In the genomic region with DNA sequence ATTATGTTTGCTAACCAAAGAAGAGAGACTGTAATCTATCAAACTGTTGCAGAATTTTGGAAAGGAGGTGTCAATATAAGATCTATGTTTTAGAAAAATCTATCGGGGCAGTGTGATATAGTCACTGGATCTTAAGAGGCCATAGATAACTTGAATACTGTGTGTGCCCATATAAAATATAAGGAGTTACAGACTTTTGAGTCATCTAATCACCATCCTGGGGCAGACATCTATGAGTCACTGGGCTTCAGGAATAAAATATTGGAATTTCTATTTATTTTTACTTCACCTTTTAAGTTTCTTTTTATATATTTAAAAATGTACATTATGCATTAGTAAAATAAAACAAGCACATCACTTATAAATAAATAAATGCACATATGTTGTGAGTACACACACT, we compare ENCODE assay signal across 24 cellular contexts.
DNase-seq lines count a peak whose midpoint lies in the region; ATAC-seq and TF ChIP-seq lines count a peak whose summit lies in the region.
"Had no signal": no experiment of that assay in that cellular context is flagged by ENCODE, and none has a peak within 500 bp of the region (broad histone marks: within the 10 kb centered on the region; RNA-seq: fewer than 3 reads in every experiment).

No MANE protein-coding gene starts in this region.

- peak; percentile 4 for DNase-seq in AG08396 (ENCODE audit: low spot score)
- peak; percentile 35 for DNase-seq in HT1080 (ENCODE audit: low read depth)
- peak; percentile 9 for DNase-seq in amniotic epithelial cell (ENCODE audit: low read depth)
- peak in 1 of 2 donors; percentile 29 for DNase-seq in foreskin keratinocyte
- no peak for DNase-seq in spleen
- DNase-seq in uterus: no peak
- no peak for DNase-seq in OCI-M2 (lab: John Stamatoyannopoulos, UW; ENCODE audit: unreplicated experiment)
- DNase-seq: activated CD4-positive, alpha-beta T cell treated with anti-CD3 and anti-CD28 coated beads for 1 hour; activated CD8-positive, alpha-beta T cell treated with anti-CD3 and anti-CD28 coated beads, Interleukin-2, amount 10 ng/mL, durations not matched to agents 7 days and 5 days; activated gamma-delta T cell; COR-L47; head of caudate nucleus; NCI-H1436; NCI-H2107; PC-9; small intestine; stimulated activated CD4-positive, alpha-beta T cell treated with anti-CD3 and anti-CD28 coated beads, Interleukin-2, amount 100 ng/mL, for 48 hours; substantia nigra; upper lobe of right lung had no signal

- 91 to 100% (median 96%) methylated on average over 1 of the region's 1 CpG for WGBS in spleen, 5 donors

- H3K4me3 ChIP-seq in spleen (no peak overlapping the region), uterus (no peak overlapping the region)
- H3K4me3 ChIP-seq: A549; BLaER1 treated with 17β-estradiol and CSF1 and Interleukin-3, amounts not matched to agents 10 nM and 100 nM; PC-9; SJSA1; upper lobe of right lung had no signal

- H3K36me3 ChIP-seq in spleen: no peaks in the 10 kb centered on the region
- H3K36me3 ChIP-seq in uterus: no peaks in the 10 kb centered on the region
- H3K36me3 ChIP-seq: BLaER1 treated with 17β-estradiol and CSF1 and Interleukin-3, amounts not matched to agents 10 nM and 100 nM; SJSA1; upper lobe of right lung had no signal

- H3K27me3 ChIP-seq in foreskin keratinocyte (no peaks in the 10 kb centered on the region), spleen (replicated peaks in 1 of 7) (no peaks in the 10 kb centered on the region), uterus (no peaks in the 10 kb centered on the region)
- H3K27me3 ChIP-seq: BLaER1 treated with 17β-estradiol and CSF1 and Interleukin-3, amounts not matched to agents 10 nM and 100 nM; SJSA1; upper lobe of right lung had no signal

- TF ChIP-seq CTCF in foreskin keratinocyte (conservative IDR thresholded peaks at IDR 0.05) (no peak), spleen (IDR thresholded peaks at IDR 0.05 in 8 of 11, conservative IDR thresholded peaks at IDR 0.05 in 3 of 11) (no peak), uterus (IDR thresholded peaks at IDR 0.05) (no peak)

- H3K4me1 ChIP-seq in foreskin keratinocyte (no peaks in the 10 kb centered on the region), spleen (no peaks in the 10 kb centered on the region), uterus (no peaks in the 10 kb centered on the region)
- H3K4me1 ChIP-seq: A549; BLaER1 treated with 17β-estradiol and CSF1 and Interleukin-3, amounts not matched to agents 10 nM and 100 nM; SJSA1; upper lobe of right lung had no signal

- H3K27ac ChIP-seq in foreskin keratinocyte: no peak overlapping the region
- no peak overlapping the region for H3K27ac ChIP-seq in spleen
- H3K27ac ChIP-seq in uterus: no peak overlapping the region
- H3K27ac ChIP-seq: A549; BLaER1 treated with 17β-estradiol and CSF1 and Interleukin-3, amounts not matched to agents 10 nM and 100 nM; PC-9; SJSA1; upper lobe of right lung had no signal

- intact Hi-C loops in spleen (cut with DNase I; ENCODE audit: low total_unique reads): no loop called here
- intact Hi-C loops in uterus (cut with DNase I; ENCODE audit: low total_unique reads): no loop called here

- ATAC-seq in foreskin keratinocyte (peak; percentile 81), GM18907 (IDR thresholded peaks at IDR 0.05; ENCODE audit: unreplicated experiment) (no peak)
- ATAC-seq: A549; activated CD8-positive, alpha-beta T cell treated with anti-CD3 and anti-CD28 coated beads, Interleukin-2, amount 10 ng/mL, durations not matched to agents 7 days and 5 days; stimulated activated effector memory CD8-positive, alpha-beta T cell treated with anti-CD3 and anti-CD28 coated beads, Interleukin-12 subunit alpha, Interleukin-12 subunit beta, amount 100 ng/mL, for 72 hours; upper lobe of right lung had no signal

- TF ChIP-seq POLR2A in spleen (IDR thresholded peaks at IDR 0.05) (no peak), uterus (IDR thresholded peaks at IDR 0.05) (no peak)

- no peaks in the 10 kb centered on the region for H3K9me3 ChIP-seq in spleen
- no peaks in the 10 kb centered on the region for H3K9me3 ChIP-seq in uterus
- H3K9me3 ChIP-seq: A549; BLaER1 treated with 17β-estradiol and CSF1 and Interleukin-3, amounts not matched to agents 10 nM and 100 nM; SJSA1; upper lobe of right lung had no signal

Comparison
In these comparisons a context has a peak if more than half of its experiments do, and no peak if none do; other contexts are left out.
1. DNase-seq: peak in AG08396 (single experiment), HT1080 (single experiment) and amniotic epithelial cell (single experiment); none in spleen (single experiment), uterus (0 of 2) and OCI-M2 (single experiment).